Comparison of ENCODE assay signal across 29 cellular contexts in the genomic region with DNA sequence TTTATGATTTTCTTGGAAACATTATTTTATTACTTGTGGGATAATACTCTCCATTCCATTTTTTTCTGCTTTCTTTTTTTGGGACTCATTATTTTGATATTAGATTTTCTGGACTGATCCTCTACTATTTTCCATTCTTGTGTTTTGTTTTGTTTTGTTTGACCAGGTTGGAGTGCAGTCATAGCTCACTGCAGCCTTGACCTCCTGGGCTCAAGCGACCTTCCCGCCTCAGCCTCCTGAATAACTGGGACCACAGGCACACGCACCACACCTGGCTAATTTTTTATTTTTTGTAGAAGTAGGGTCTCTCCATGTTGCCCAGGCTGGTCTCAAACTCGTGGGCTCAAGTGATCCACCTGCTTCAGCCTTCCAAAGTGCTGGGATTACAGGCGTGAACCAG.
"Had no signal": no experiment of that assay in that cellular context is flagged by ENCODE, and none has a peak within 500 bp of the region (broad histone marks: within the 10 kb centered on the region; RNA-seq: fewer than 3 reads in every experiment).

No MANE protein-coding gene starts in this region.

- ATAC-seq: effector memory CD8-positive, alpha-beta T cell; esophagus mucosa; foreskin keratinocyte; gastrocnemius medialis; gastroesophageal sphincter; heart left ventricle; heart right ventricle had no signal

- H3K4me3 Mint-ChIP-seq: dendritic cell treated with granulocyte-macrophage colony-stimulating factor and Interleukin-4, amounts not matched to agents 40 ng/mL and 50 ng/mL, for 4 days; effector memory CD8-positive, alpha-beta T cell; endodermal cell had no signal

- H3K4me1 Mint-ChIP-seq: endodermal cell had no signal

- H3K27ac Mint-ChIP-seq: dendritic cell treated with granulocyte-macrophage colony-stimulating factor and Interleukin-4, amounts not matched to agents 40 ng/mL and 50 ng/mL, for 4 days; effector memory CD8-positive, alpha-beta T cell; endodermal cell had no signal

- H3K27ac ChIP-seq: colonic mucosa, coronary artery, dorsolateral prefrontal cortex, epithelial cell of prostate, esophagus muscularis mucosa, esophagus squamous epithelium, foreskin keratinocyte, gastrocnemius medialis, gastroesophageal sphincter, heart left ventricle, heart right ventricle had no signal

- H3K36me3 ChIP-seq: colonic mucosa, esophagus muscularis mucosa, esophagus squamous epithelium, gastrocnemius medialis, gastroesophageal sphincter, heart left ventricle, heart right ventricle had no signal

- H3K4me3 ChIP-seq: colonic mucosa, coronary artery, dorsolateral prefrontal cortex, esophagus muscularis mucosa, esophagus squamous epithelium, gastrocnemius medialis, gastroesophageal sphincter, heart left ventricle, heart right ventricle had no signal

- H3K4me1 ChIP-seq: colonic mucosa, esophagus squamous epithelium, gastrocnemius medialis, gastroesophageal sphincter, heart left ventricle had no signal

- FAIRE-seq: colon, endometrium, endothelial cell of umbilical vein, frontal cortex had no signal

- H3K9me3 Mint-ChIP-seq: dendritic cell treated with granulocyte-macrophage colony-stimulating factor and Interleukin-4, amounts not matched to agents 40 ng/mL and 50 ng/mL, for 4 days; effector memory CD8-positive, alpha-beta T cell; endodermal cell had no signal

- H3K27me3 ChIP-seq: colonic mucosa, dorsolateral prefrontal cortex, esophagus muscularis mucosa, esophagus squamous epithelium, foreskin keratinocyte, gastrocnemius medialis, gastroesophageal sphincter, heart left ventricle, heart right ventricle had no signal

- DNase-seq: colonic mucosa; cortex of kidney; dermis blood vessel endothelial cell; dorsolateral prefrontal cortex; effector CD4-positive, alpha-beta T cell; effector CD8-positive, alpha-beta T cell; effector memory CD4-positive, alpha-beta T cell; effector memory CD8-positive, alpha-beta T cell; endodermal cell; erythroblast; esophagus squamous epithelium; foreskin fibroblast; foreskin keratinocyte; foreskin melanocyte; gastrocnemius medialis; glutamatergic neuron; head of caudate nucleus; heart left ventricle; heart right ventricle had no signal

- H3K9me3 ChIP-seq: colonic mucosa, esophagus muscularis mucosa, esophagus squamous epithelium, gastrocnemius medialis, gastroesophageal sphincter, heart left ventricle, heart right ventricle had no signal
